In genomic region chr6:134052776-134053120, GRCh38 we compare ENCODE assay signal across 1 cellular context.
TF ChIP-seq lines count a peak whose summit lies in the region.

No MANE protein-coding gene starts in this region.

TF ChIP-seq in SK-N-SH, 30 proteins besides CTCF, POLR2A, EP300 and RAD21 (continued from another document):
- no peak for TF ChIP-seq MAX (IDR thresholded peaks at IDR 0.05; ENCODE audit: low read depth)
- TF ChIP-seq PBX3 (IDR thresholded peaks at IDR 0.05), result no peak
- TF ChIP-seq NRF1 (IDR thresholded peaks at IDR 0.05; ENCODE audit: low read depth, low read length), result no peak
- TF ChIP-seq FOSL2 (IDR thresholded peaks at IDR 0.05; ENCODE audit: borderline replicate concordance, low read depth), result no peak; the same call in 1 of the 2 replicates
